In genomic region chr6:134394905-134395304, GRCh38 we compare ENCODE assay signal across 23 cellular contexts.
"Had no signal": no experiment of that assay in that cellular context is flagged by ENCODE, and none has a peak within 500 bp of the region (broad histone marks: within the 10 kb centered on the region; RNA-seq: fewer than 3 reads in every experiment).

No MANE protein-coding gene starts in this region.

- H3K9me3 ChIP-seq: left ventricle myocardium inferior, prostate gland, thoracic aorta, vagina had no signal

- H3K4me1 ChIP-seq: left ventricle myocardium inferior, prostate gland had no signal

- H3K4me3 Mint-ChIP-seq: activated CD4-positive, alpha-beta memory T cell treated with anti-CD3 and anti-CD28 coated beads, Interleukin-2, amount 10 ng/mL, durations not matched to agents 7 days and 5 days; activated CD4-positive, alpha-beta T cell treated with anti-CD3 and anti-CD28 coated beads, Interleukin-2, amount 10 ng/mL, durations not matched to agents 24 days and 14 days; brain; effector memory CD8-positive, alpha-beta T cell; mesothelial cell of epicardium; naive thymus-derived CD8-positive, alpha-beta T cell; type B pancreatic cell had no signal

- H3K27me3 Mint-ChIP-seq: activated CD4-positive, alpha-beta memory T cell treated with anti-CD3 and anti-CD28 coated beads, Interleukin-2, amount 10 ng/mL, durations not matched to agents 7 days and 5 days; activated CD4-positive, alpha-beta T cell treated with anti-CD3 and anti-CD28 coated beads, Interleukin-2, amount 10 ng/mL, durations not matched to agents 24 days and 14 days; brain; effector memory CD8-positive, alpha-beta T cell; naive thymus-derived CD8-positive, alpha-beta T cell; type B pancreatic cell had no signal

- H3K4me3 ChIP-seq: dorsolateral prefrontal cortex, left ventricle myocardium inferior, prostate gland, thoracic aorta, vagina had no signal

- H3K36me3 Mint-ChIP-seq: brain; mesothelial cell of epicardium; naive thymus-derived CD8-positive, alpha-beta T cell; type B pancreatic cell had no signal

- H3K36me3 ChIP-seq: left ventricle myocardium inferior, prostate gland, thoracic aorta, vagina had no signal

- ATAC-seq: effector memory CD8-positive, alpha-beta T cell; naive thymus-derived CD8-positive, alpha-beta T cell had no signal

- DNase-seq: activated CD4-positive, alpha-beta memory T cell treated with anti-CD3 and anti-CD28 coated beads, Interleukin-2, amount 10 ng/mL, durations not matched to agents 7 days and 5 days; activated CD4-positive, alpha-beta T cell treated with anti-CD3 and anti-CD28 coated beads, Interleukin-2, amount 10 ng/mL, durations not matched to agents 24 days and 14 days; activated effector memory CD4-positive, alpha-beta T cell treated with anti-CD3 and anti-CD28 coated beads, Interleukin-2, amount 50 U/mL, for 16 hours; activated naive CD4-positive, alpha-beta T cell treated with anti-CD3 and anti-CD28 coated beads, Interleukin-2, amount 50 U/mL, for 16 hours; aorta; central memory CD4-positive, alpha-beta T cell; dorsolateral prefrontal cortex; effector memory CD8-positive, alpha-beta T cell; foreskin melanocyte; glutamatergic neuron; hippocampal formation; left ventricle myocardium inferior; naive thymus-derived CD8-positive, alpha-beta T cell; stimulated activated CD4-positive, alpha-beta T cell treated with anti-CD3 and anti-CD28 coated beads, Interleukin-2, amount 100 ng/mL, for 48 hours; stimulated activated CD8-positive, alpha-beta memory T cell treated with anti-CD3 and anti-CD28 coated beads, Interleukin-4, amount 100 ng/mL, for 48 hours; stimulated activated naive CD4-positive, alpha-beta T cell treated with Interleukin-2 at 50 U/mL for 16 hours had no signal

- H3K27ac ChIP-seq: dorsolateral prefrontal cortex, left ventricle myocardium inferior, prostate gland, thoracic aorta, vagina, VCaP had no signal

- H3K27ac Mint-ChIP-seq: activated CD4-positive, alpha-beta memory T cell treated with anti-CD3 and anti-CD28 coated beads, Interleukin-2, amount 10 ng/mL, durations not matched to agents 7 days and 5 days; activated CD4-positive, alpha-beta T cell treated with anti-CD3 and anti-CD28 coated beads, Interleukin-2, amount 10 ng/mL, durations not matched to agents 24 days and 14 days; effector memory CD8-positive, alpha-beta T cell; mesothelial cell of epicardium; type B pancreatic cell had no signal

- H3K9me3 Mint-ChIP-seq: activated CD4-positive, alpha-beta memory T cell treated with anti-CD3 and anti-CD28 coated beads, Interleukin-2, amount 10 ng/mL, durations not matched to agents 7 days and 5 days; brain; effector memory CD8-positive, alpha-beta T cell; mesothelial cell of epicardium; naive thymus-derived CD8-positive, alpha-beta T cell; type B pancreatic cell had no signal

- H3K27me3 ChIP-seq: dorsolateral prefrontal cortex, vagina had no signal

- H3K4me1 Mint-ChIP-seq: brain, mesothelial cell of epicardium had no signal
